ENCODE assay signal across 14 cellular contexts in genomic region chr7:91182819-91183405, GRCh38.
DNase-seq lines count a peak whose midpoint lies in the region; ATAC-seq and TF ChIP-seq lines count a peak whose summit lies in the region.
"Had no signal": no experiment of that assay in that cellular context is flagged by ENCODE, and none has a peak within 500 bp of the region (broad histone marks: within the 10 kb centered on the region; RNA-seq: fewer than 3 reads in every experiment).

No MANE protein-coding gene starts in this region.

- CTCF ChIA-PET in activated CD4-positive, alpha-beta T cell treated with anti-CD3 and anti-CD28 coated beads for 36 hours (lab: Charles Lee), result no interaction called here

- H3K27me3 Mint-ChIP-seq in activated CD4-positive, alpha-beta T cell treated with anti-CD3 and anti-CD28 coated beads for 36 hours, result peaks cover 2% of the 10 kb centered on the region
- peaks cover 5% of the 10 kb centered on the region for H3K27me3 Mint-ChIP-seq in activated T-helper 1 cell treated with anti-CD3 and anti-CD28 coated beads, Interleukin-12 subunit alpha, Interleukin-12 subunit beta, Interleukin-2, Interleukin-4 antibody, amounts not matched to agents 30 ng/mL and 10 ng/mL and 1 ng/mL, durations not matched to agents 14 hours and 24 hours and 36 hours (ENCODE audit: insufficient read depth)

- DNase-seq in activated CD4-positive, alpha-beta T cell treated with anti-CD3 and anti-CD28 coated beads for 36 hours, result no peak
- DNase-seq in activated CD4-positive, alpha-beta T cell treated with anti-CD3 and anti-CD28 coated beads for 1 hour, result no peak
- peak; percentile 89 for DNase-seq in brain microvascular endothelial cell
- peak; percentile 76 for DNase-seq in hepatic stellate cell (ENCODE audit: low spot score)
- DNase-seq in upper lobe of right lung, result no peak
- DNase-seq in effector CD8-positive, alpha-beta T cell (lab: John Stamatoyannopoulos, UW), result no peak
- no peak for DNase-seq in activated T-helper 1 cell treated with anti-CD3 and anti-CD28 coated beads, Interleukin-12 subunit alpha, Interleukin-12 subunit beta, Interleukin-2, Interleukin-4 antibody, amounts not matched to agents 30 ng/mL and 10 ng/mL and 1 ng/mL, durations not matched to agents 14 hours and 24 hours and 36 hours (ENCODE audit: low spot score)
- no peak for DNase-seq in sigmoid colon
- DNase-seq: 8988T; activated CD8-positive, alpha-beta memory T cell treated with anti-CD3 and anti-CD28 coated beads, Interleukin-2, amount 50 U/mL, for 4 hours; DMS79; NCI-H446 treated with DMSO at 0.1 percent for 48 hours; trophoblast cell had no signal

- H3K4me3 Mint-ChIP-seq in activated CD4-positive, alpha-beta T cell treated with anti-CD3 and anti-CD28 coated beads for 36 hours, result no peak overlapping the region
- H3K4me3 Mint-ChIP-seq in activated T-helper 1 cell treated with anti-CD3 and anti-CD28 coated beads, Interleukin-12 subunit alpha, Interleukin-12 subunit beta, Interleukin-2, Interleukin-4 antibody, amounts not matched to agents 30 ng/mL and 10 ng/mL and 1 ng/mL, durations not matched to agents 14 hours and 24 hours and 36 hours, result no peak overlapping the region

- no peak overlapping the region for H3K4me3 ChIP-seq in brain microvascular endothelial cell (ENCODE audit: low read depth, low read length)
- no peak overlapping the region for H3K4me3 ChIP-seq in upper lobe of right lung
- no peak overlapping the region for H3K4me3 ChIP-seq in sigmoid colon
- H3K4me3 ChIP-seq: skin epidermis had no signal

- no peaks in the 10 kb centered on the region for H3K9me3 ChIP-seq in upper lobe of right lung
- no peaks in the 10 kb centered on the region for H3K9me3 ChIP-seq in sigmoid colon

- H3K27me3 ChIP-seq in brain microvascular endothelial cell (replicated peaks) (no peaks in the 10 kb centered on the region), upper lobe of right lung (no peaks in the 10 kb centered on the region), sigmoid colon (no peaks in the 10 kb centered on the region)

- POLR2A ChIA-PET in activated CD4-positive, alpha-beta T cell treated with anti-CD3 and anti-CD28 coated beads for 36 hours (lab: Charles Lee), result no interaction called here

- TF ChIP-seq CTCF in brain microvascular endothelial cell (IDR thresholded peaks at IDR 0.05; ENCODE audit: low read depth, low read length, missing control alignments) (no peak), upper lobe of right lung (IDR thresholded peaks at IDR 0.05) (no peak), sigmoid colon (IDR thresholded peaks at IDR 0.05) (no peak)

- H3K27ac Mint-ChIP-seq in activated CD4-positive, alpha-beta T cell treated with anti-CD3 and anti-CD28 coated beads for 36 hours, result no peak overlapping the region
- H3K27ac Mint-ChIP-seq in activated T-helper 1 cell treated with anti-CD3 and anti-CD28 coated beads, Interleukin-12 subunit alpha, Interleukin-12 subunit beta, Interleukin-2, Interleukin-4 antibody, amounts not matched to agents 30 ng/mL and 10 ng/mL and 1 ng/mL, durations not matched to agents 14 hours and 24 hours and 36 hours, result no peak overlapping the region

- H3K4me1 ChIP-seq in upper lobe of right lung (no peaks in the 10 kb centered on the region), sigmoid colon (no peaks in the 10 kb centered on the region)

- H3K27ac ChIP-seq in brain microvascular endothelial cell (peak overlapping the region; percentile 21), upper lobe of right lung (no peak overlapping the region), sigmoid colon (no peak overlapping the region)

- ATAC-seq in activated CD4-positive, alpha-beta T cell treated with anti-CD3 and anti-CD28 coated beads for 36 hours, result peak; percentile 49
- ATAC-seq in upper lobe of right lung, result peak; percentile 25

- 51 to 62% methylated on average over 3 of the region's 3 CpGs for whole genome bisulfite sequencing in sigmoid colon, 2 donors

- TF ChIP-seq EP300 in sigmoid colon (IDR thresholded peaks at IDR 0.05), result no peak

- no peaks in the 10 kb centered on the region for H3K9me3 Mint-ChIP-seq in activated CD4-positive, alpha-beta T cell treated with anti-CD3 and anti-CD28 coated beads for 36 hours (ENCODE audit: low read depth)
- no peaks in the 10 kb centered on the region for H3K9me3 Mint-ChIP-seq in activated T-helper 1 cell treated with anti-CD3 and anti-CD28 coated beads, Interleukin-12 subunit alpha, Interleukin-12 subunit beta, Interleukin-2, Interleukin-4 antibody, amounts not matched to agents 30 ng/mL and 10 ng/mL and 1 ng/mL, durations not matched to agents 14 hours and 24 hours and 36 hours

- H3K36me3 Mint-ChIP-seq in activated CD4-positive, alpha-beta T cell treated with anti-CD3 and anti-CD28 coated beads for 36 hours (ENCODE audit: low read depth), result no peaks in the 10 kb centered on the region
- H3K36me3 Mint-ChIP-seq in activated T-helper 1 cell treated with anti-CD3 and anti-CD28 coated beads, Interleukin-12 subunit alpha, Interleukin-12 subunit beta, Interleukin-2, Interleukin-4 antibody, amounts not matched to agents 30 ng/mL and 10 ng/mL and 1 ng/mL, durations not matched to agents 14 hours and 24 hours and 36 hours (ENCODE audit: low read depth), result no peaks in the 10 kb centered on the region

- intact Hi-C loops in activated CD4-positive, alpha-beta T cell treated with anti-CD3 and anti-CD28 coated beads for 36 hours (cut with DNase I, micrococcal nuclease), result no loop called here
- intact Hi-C loops in upper lobe of right lung (cut with DNase I) (no loop called here), sigmoid colon (cut with DNase I) (no loop called here)
- intact Hi-C loops in activated T-helper 1 cell treated with anti-CD3 and anti-CD28 coated beads, Interleukin-12 subunit alpha, Interleukin-12 subunit beta, Interleukin-2, Interleukin-4 antibody, amounts not matched to agents 30 ng/mL and 10 ng/mL and 1 ng/mL, durations not matched to agents 14 hours and 24 hours and 36 hours (cut with micrococcal nuclease), result no loop called here

- TF ChIP-seq POLR2A in sigmoid colon (IDR thresholded peaks at IDR 0.05), result no peak

- H3K36me3 ChIP-seq in brain microvascular endothelial cell (replicated peaks) (no peaks in the 10 kb centered on the region), upper lobe of right lung (no peaks in the 10 kb centered on the region), sigmoid colon (no peaks in the 10 kb centered on the region)

- no peaks in the 10 kb centered on the region for H3K4me1 Mint-ChIP-seq in activated CD4-positive, alpha-beta T cell treated with anti-CD3 and anti-CD28 coated beads for 36 hours
- H3K4me1 Mint-ChIP-seq in activated T-helper 1 cell treated with anti-CD3 and anti-CD28 coated beads, Interleukin-12 subunit alpha, Interleukin-12 subunit beta, Interleukin-2, Interleukin-4 antibody, amounts not matched to agents 30 ng/mL and 10 ng/mL and 1 ng/mL, durations not matched to agents 14 hours and 24 hours and 36 hours (ENCODE audit: low read depth), result no peaks in the 10 kb centered on the region

- in situ Hi-C loops in brain microvascular endothelial cell (cut with HindIII; ENCODE audit: low pct_ligation_motif_present, low sequenced_read_pairs), result no loop called here

Comparison
In these comparisons a context has a peak if more than half of its experiments do, and no peak if none do; other contexts are left out.
1. DNase-seq: peak in brain microvascular endothelial cell (single experiment) and hepatic stellate cell (single experiment); none in activated CD4-positive, alpha-beta T cell treated with anti-CD3 and anti-CD28 coated beads for 36 hours (single experiment), activated CD4-positive, alpha-beta T cell treated with anti-CD3 and anti-CD28 coated beads for 1 hour (single experiment), upper lobe of right lung (single experiment), effector CD8-positive, alpha-beta T cell (single experiment), activated T-helper 1 cell treated with anti-CD3 and anti-CD28 coated beads, Interleukin-12 subunit alpha, Interleukin-12 subunit beta, Interleukin-2, Interleukin-4 antibody, amounts not matched to agents 30 ng/mL and 10 ng/mL and 1 ng/mL, durations not matched to agents 14 hours and 24 hours and 36 hours (single experiment) and sigmoid colon (single experiment).